Comparison of ENCODE assay signal across 23 cellular contexts in the genomic region with DNA sequence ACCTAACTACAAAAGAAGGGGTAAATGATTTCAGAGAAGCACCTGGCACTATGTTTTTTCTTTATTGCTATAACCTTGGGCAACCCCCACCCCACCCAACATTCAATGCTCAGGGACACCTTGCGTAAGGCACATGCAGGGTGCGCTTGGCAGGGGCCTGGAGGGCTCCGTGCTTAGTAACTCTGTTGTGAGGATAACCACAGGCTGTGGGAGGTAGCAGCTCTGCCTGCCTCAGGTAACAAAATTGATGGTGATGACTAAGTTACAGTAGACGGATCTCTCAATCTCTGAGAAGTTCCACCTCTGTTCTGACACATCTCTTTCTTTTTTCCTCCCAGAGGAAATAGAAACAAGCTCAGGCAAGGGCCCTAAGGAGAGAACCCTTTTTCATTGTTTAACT. TPM values are rescaled to one million over a fixed set of nuclear protein-coding genes. Genes with fewer than 3 reads are reported as not detected.
DNase-seq lines count a peak whose midpoint lies in the region; ATAC-seq and TF ChIP-seq lines count a peak whose summit lies in the region.
"Had no signal": no experiment of that assay in that cellular context is flagged by ENCODE, and none has a peak within 500 bp of the region (broad histone marks: within the 10 kb centered on the region; RNA-seq: fewer than 3 reads in every experiment).

No MANE protein-coding gene starts in this region.

- H3K9me3 ChIP-seq in RWPE2 (ENCODE audit: severe bottlenecking) (no peaks in the 10 kb centered on the region), sigmoid colon (no peaks in the 10 kb centered on the region)
- H3K9me3 ChIP-seq: neutrophil, stomach had no signal

- peak; percentile 86 for ATAC-seq in RWPE2 (ENCODE audit: low read depth)
- peak; percentile 84 for ATAC-seq in esophagus mucosa
- ATAC-seq: CD8-positive, alpha-beta T cell; K562; right cardiac atrium had no signal

- H3K27ac ChIP-seq in RWPE2 (ENCODE audit: poor library complexity, severe bottlenecking) (peak overlapping the region; percentile 95), sigmoid colon (peak overlapping the region in 3 of 4 donors; percentile 23 to 96 (median 73))
- H3K27ac ChIP-seq: hepatocyte, neutrophil had no signal

- peak overlapping the region; percentile 83 for H3K27ac Mint-ChIP-seq in HFFc6
- no peak overlapping the region for H3K27ac Mint-ChIP-seq in activated naive CD8-positive, alpha-beta T cell treated with anti-CD3 and anti-CD28 coated beads for 36 hours
- H3K27ac Mint-ChIP-seq in T-helper 2 cell treated with Interferon-gamma antibody and Interleukin-4, amounts not matched to agents 5 μg/mL and 100 μg/mL, for 36 hours = no peak overlapping the region
- H3K27ac Mint-ChIP-seq: activated T-helper 2 cell treated with anti-CD3 and anti-CD28 coated beads, Interferon-gamma antibody, Interleukin-2, Interleukin-4, amounts not matched to agents 10 μg/mL and 5 μg/mL and 100 μg/mL, durations not matched to agents 14 hours and 24 hours and 36 hours; CD8-positive, alpha-beta T cell had no signal

- H3K4me1 Mint-ChIP-seq in HFFc6 (ENCODE audit: low read depth) = peaks cover 89% of the 10 kb centered on the region
- peaks cover 4% of the 10 kb centered on the region for H3K4me1 Mint-ChIP-seq in activated naive CD8-positive, alpha-beta T cell treated with anti-CD3 and anti-CD28 coated beads for 36 hours
- H3K4me1 Mint-ChIP-seq in T-helper 2 cell treated with Interferon-gamma antibody and Interleukin-4, amounts not matched to agents 5 μg/mL and 100 μg/mL, for 36 hours (ENCODE audit: low read depth) = peaks cover 2% of the 10 kb centered on the region

- no peak for TF ChIP-seq CTCF in HFFc6 (IDR thresholded peaks at IDR 0.05)
- no peak for TF ChIP-seq CTCF in RWPE2 (IDR thresholded peaks at IDR 0.05; ENCODE audit: poor library complexity, severe bottlenecking)
- TF ChIP-seq CTCF in sigmoid colon (IDR thresholded peaks at IDR 0.05) = no peak

- no peak for TF ChIP-seq POLR2A in sigmoid colon (IDR thresholded peaks at IDR 0.05)

- H3K4me3 ChIP-seq in RWPE2 (ENCODE audit: severe bottlenecking) (no peak overlapping the region), sigmoid colon (no peak overlapping the region)
- H3K4me3 ChIP-seq: hepatocyte, K562, stomach had no signal

- peaks cover 4% of the 10 kb centered on the region; the same call in 1 of the 2 replicates for H3K9me3 Mint-ChIP-seq in HFFc6
- no peaks in the 10 kb centered on the region for H3K9me3 Mint-ChIP-seq in activated naive CD8-positive, alpha-beta T cell treated with anti-CD3 and anti-CD28 coated beads for 36 hours
- H3K9me3 Mint-ChIP-seq in T-helper 2 cell treated with Interferon-gamma antibody and Interleukin-4, amounts not matched to agents 5 μg/mL and 100 μg/mL, for 36 hours = no peaks in the 10 kb centered on the region
- H3K9me3 Mint-ChIP-seq: activated T-helper 2 cell treated with anti-CD3 and anti-CD28 coated beads, Interferon-gamma antibody, Interleukin-2, Interleukin-4, amounts not matched to agents 10 μg/mL and 5 μg/mL and 100 μg/mL, durations not matched to agents 14 hours and 24 hours and 36 hours; CD8-positive, alpha-beta T cell had no signal

- peaks cover 27% of the 10 kb centered on the region for H3K27me3 Mint-ChIP-seq in HFFc6 (ENCODE audit: insufficient read depth)
- H3K27me3 Mint-ChIP-seq in activated naive CD8-positive, alpha-beta T cell treated with anti-CD3 and anti-CD28 coated beads for 36 hours = peaks cover 66% of the 10 kb centered on the region
- H3K27me3 Mint-ChIP-seq in T-helper 2 cell treated with Interferon-gamma antibody and Interleukin-4, amounts not matched to agents 5 μg/mL and 100 μg/mL, for 36 hours (ENCODE audit: low read depth) = peaks cover 34% of the 10 kb centered on the region

- H3K36me3 ChIP-seq in RWPE2 (ENCODE audit: low read depth) (no peaks in the 10 kb centered on the region), sigmoid colon (no peaks in the 10 kb centered on the region)
- H3K36me3 ChIP-seq: neutrophil, stomach had no signal

- 54 to 81% methylated on average over 4 of the region's 4 CpGs for WGBS in sigmoid colon, 2 donors

- intact Hi-C loops in sigmoid colon (cut with DNase I) = loop anchor here (10.0 kb wide), 1 partner anchor 627 kb away; no protein-coding TSS in a partner anchor

- no peak for DNase-seq in HFFc6
- DNase-seq in RWPE2 (ENCODE audit: low spot score) = peak; percentile 93
- DNase-seq in sigmoid colon = no peak
- DNase-seq in germinal center (ENCODE audit: low spot score) = no peak
- no peak for DNase-seq in stimulated activated CD4-positive, alpha-beta T cell treated with anti-CD3 and anti-CD28 coated beads, Interleukin-4, amount 100 ng/mL, for 1 hour
- no peak for DNase-seq in activated naive CD8-positive, alpha-beta T cell treated with anti-CD3 and anti-CD28 coated beads for 36 hours
- no peak for DNase-seq in T-helper 2 cell treated with Interferon-gamma antibody and Interleukin-4, amounts not matched to agents 5 μg/mL and 100 μg/mL, for 36 hours (ENCODE audit: low spot score)
- DNase-seq: CD8-positive, alpha-beta T cell; DMS79; NCI-H1092; NCI-H2081 treated with DMSO at 0.1 percent for 48 hours; NCI-H510A; right cardiac atrium; Right ventricle myocardium superior; stimulated activated CD4-positive, alpha-beta T cell treated with anti-CD3 and anti-CD28 coated beads, Interleukin-1b, Interleukin-23, amount 100 ng/mL, for 48 hours; stomach had no signal

- H3K4me3 Mint-ChIP-seq in HFFc6 = peak overlapping the region; percentile 72
- H3K4me3 Mint-ChIP-seq in activated naive CD8-positive, alpha-beta T cell treated with anti-CD3 and anti-CD28 coated beads for 36 hours = no peak overlapping the region
- H3K4me3 Mint-ChIP-seq in T-helper 2 cell treated with Interferon-gamma antibody and Interleukin-4, amounts not matched to agents 5 μg/mL and 100 μg/mL, for 36 hours = no peak overlapping the region
- H3K4me3 Mint-ChIP-seq: CD8-positive, alpha-beta T cell had no signal

- H3K27me3 ChIP-seq in RWPE2 (ENCODE audit: insufficient read depth, poor library complexity, severe bottlenecking) (no peaks in the 10 kb centered on the region), sigmoid colon (no peaks in the 10 kb centered on the region)
- H3K27me3 ChIP-seq: hepatocyte had no signal

- no peak for TF ChIP-seq EP300 in sigmoid colon (IDR thresholded peaks at IDR 0.05)

- H3K36me3 Mint-ChIP-seq in HFFc6 (ENCODE audit: low read depth) = peaks cover 83% of the 10 kb centered on the region
- H3K36me3 Mint-ChIP-seq in activated naive CD8-positive, alpha-beta T cell treated with anti-CD3 and anti-CD28 coated beads for 36 hours = no peaks in the 10 kb centered on the region
- no peaks in the 10 kb centered on the region for H3K36me3 Mint-ChIP-seq in T-helper 2 cell treated with Interferon-gamma antibody and Interleukin-4, amounts not matched to agents 5 μg/mL and 100 μg/mL, for 36 hours (ENCODE audit: low read depth)
- H3K36me3 Mint-ChIP-seq: CD8-positive, alpha-beta T cell had no signal

- peaks cover 60% of the 10 kb centered on the region for H3K4me1 ChIP-seq in RWPE2 (ENCODE audit: insufficient read depth, poor library complexity, severe bottlenecking)
- H3K4me1 ChIP-seq in sigmoid colon = peaks cover 0 to 61% (median 46%) of the 10 kb centered on the region in 4 donors

RNA-seq across cellular contexts. Expression of a gene that starts 8.7 kb away (rescaled TPM):
- 1,000 to 10,000 TPM in 3 of 6 experiments, 100 to 1,000 TPM in 3; 877 to 1,071 (median 1,004) TPM for total RNA-seq in HFFc6 (2021; fragmentation: NEBNext Ultra II Directional; extraction: Animal tissue kit (Norgen Biotek cat#: 25700))
- total RNA-seq in esophagus mucosa (2.5 TPM), sigmoid colon (100 to 1,000 TPM in 2 of 4 donors, 10 to 100 TPM in 2; 28.2 to 150 (median 104) TPM)
- polyA plus RNA-seq in sigmoid colon = 10 to 100 TPM in 2 of 3 donors, 1 to 10 TPM in 1; 3.9 to 79.5 (median 22.8) TPM
- total RNA-seq in activated naive CD8-positive, alpha-beta T cell treated with anti-CD3 and anti-CD28 coated beads for 36 hours = under 1 TPM in 1 of 2 experiments, not detected in 1; 0.12 TPM
- total RNA-seq: activated CD8-positive, alpha-beta memory T cell treated with anti-CD3 and anti-CD28 coated beads for 36 hours; CD8-positive, alpha-beta T cell; T-helper 1 cell treated with Interleukin-12 subunit alpha and Interleukin-12 subunit beta and Interleukin-4 antibody, amounts not matched to agents 30 ng/mL and 1 ng/mL, for 36 hours had no signal
